In genomic region chr2:114108819-114109416, GRCh38 we compare ENCODE assay signal across 15 cellular contexts.
"Had no signal": no experiment of that assay in that cellular context is flagged by ENCODE, and none has a peak within 500 bp of the region (broad histone marks: within the 10 kb centered on the region; RNA-seq: fewer than 3 reads in every experiment).

No MANE protein-coding gene starts in this region.

- H3K9me3 ChIP-seq: gastrocnemius medialis had no signal

- H3K27ac ChIP-seq: brain microvascular endothelial cell, dorsolateral prefrontal cortex, gastrocnemius medialis, heart left ventricle, thoracic aorta had no signal

- H3K4me3 ChIP-seq: dorsolateral prefrontal cortex, gastrocnemius medialis, heart left ventricle, thoracic aorta had no signal

- H3K4me1 ChIP-seq: gastrocnemius medialis, heart left ventricle had no signal

- ATAC-seq: activated CD4-positive, alpha-beta T cell treated with anti-CD3 and anti-CD28 coated beads for 36 hours; activated CD8-positive, alpha-beta memory T cell treated with anti-CD3 and anti-CD28 coated beads, Interleukin-2, amount 10 ng/mL, durations not matched to agents 7 days and 5 days; activated T-helper 17 cell treated with anti-CD3 and anti-CD28 coated beads, Interleukin-2, amount 50 U/mL, for 72 hours; gastrocnemius medialis; heart left ventricle; left colon; stimulated activated naive B cell treated with anti-CD40 and anti-IgM and Interleukin-4, amounts not matched to agents 10 μg/mL and 1 μg/mL and 100 μg/mL, for 72 hours had no signal

- H3K27me3 ChIP-seq: brain microvascular endothelial cell, dorsolateral prefrontal cortex, gastrocnemius medialis, heart left ventricle had no signal

- DNase-seq: activated CD4-positive, alpha-beta memory T cell treated with anti-CD3 and anti-CD28 coated beads, Interleukin-2, amount 10 ng/mL, durations not matched to agents 7 days and 5 days; activated CD4-positive, alpha-beta T cell treated with anti-CD3 and anti-CD28 coated beads for 36 hours; activated CD8-positive, alpha-beta memory T cell treated with anti-CD3 and anti-CD28 coated beads, Interleukin-2, amount 10 ng/mL, durations not matched to agents 7 days and 5 days; activated naive CD4-positive, alpha-beta T cell treated with Interleukin-2 at 50 U/mL for 16 hours; activated naive CD8-positive, alpha-beta T cell treated with anti-CD3 and anti-CD28 coated beads, Interleukin-2, amount 10 ng/mL, durations not matched to agents 7 days and 5 days; brain microvascular endothelial cell; central memory CD4-positive, alpha-beta T cell; dorsolateral prefrontal cortex; gastrocnemius medialis; heart left ventricle; left colon; midbrain; stimulated activated naive B cell treated with anti-CD40 and anti-IgM and Interleukin-4, amounts not matched to agents 10 μg/mL and 1 μg/mL and 100 μg/mL, for 72 hours had no signal

- H3K36me3 ChIP-seq: brain microvascular endothelial cell, gastrocnemius medialis, heart left ventricle, thoracic aorta had no signal
